ENCODE assay signal across 11 cellular contexts in the genomic region with DNA sequence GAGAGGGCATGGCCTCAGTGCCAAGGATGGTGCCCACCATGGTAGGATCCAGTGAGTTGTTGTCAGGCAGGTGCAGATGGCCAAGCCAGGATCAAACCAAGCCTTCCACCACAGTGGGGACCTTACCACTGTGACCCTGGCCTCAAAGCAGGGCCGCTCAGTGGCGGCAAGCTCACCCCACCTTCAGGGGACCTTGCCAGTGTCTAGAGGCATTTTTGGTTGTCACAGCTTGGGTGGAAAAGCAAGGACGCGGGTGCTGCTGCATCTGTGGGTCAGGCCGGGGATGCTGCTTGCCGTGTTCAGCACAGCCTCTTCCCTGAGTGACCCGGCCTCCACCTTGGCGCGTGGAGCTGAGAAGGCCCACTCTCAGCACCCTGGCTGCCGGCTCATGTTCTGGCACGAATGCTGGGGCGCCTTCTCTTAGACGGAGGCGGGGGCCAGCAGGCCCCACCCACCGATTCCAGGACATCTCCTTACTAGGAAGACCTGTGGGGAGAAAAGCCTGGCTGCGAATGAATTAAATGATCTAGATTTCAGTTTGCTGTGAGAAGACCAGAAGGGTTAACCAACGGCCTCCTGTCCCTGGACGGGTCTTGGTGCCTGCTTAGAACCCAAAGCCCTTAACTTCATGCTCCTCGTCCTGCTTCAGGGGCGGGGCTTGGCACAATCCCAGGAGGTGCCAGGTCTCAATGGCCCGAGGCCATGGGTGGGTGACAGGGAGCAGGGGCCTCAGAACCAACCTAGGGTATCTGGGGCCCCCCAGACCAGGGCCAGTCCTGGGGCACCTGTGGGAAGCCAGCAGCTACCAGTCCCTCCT. TPM values are rescaled to one million over a fixed set of nuclear protein-coding genes. Genes with fewer than 3 reads are reported as not detected.
"Had no signal": no experiment of that assay in that cellular context is flagged by ENCODE, and none has a peak within 500 bp of the region (broad histone marks: within the 10 kb centered on the region; RNA-seq: fewer than 3 reads in every experiment).

No MANE protein-coding gene starts in this region.

- H3K79me2 ChIP-seq: hepatocyte had no signal

- H3K27me3 ChIP-seq: adrenal gland, body of pancreas, gastrocnemius medialis, hepatocyte, neutrophil had no signal

- DNase-seq: gastrocnemius medialis, T1000 had no signal

- H3K27ac ChIP-seq: epithelial cell of prostate, hepatocyte, neutrophil, WERI-Rb-1 had no signal

- H2AFZ ChIP-seq: hepatocyte had no signal

- H3K4me2 ChIP-seq: hepatocyte, smooth muscle cell had no signal

- H3K4me3 ChIP-seq: adrenal gland, body of pancreas, gastrocnemius medialis, hepatocyte, mucosa of descending colon, smooth muscle cell had no signal

- H3K9me3 ChIP-seq: adrenal gland, body of pancreas, gastrocnemius medialis, mucosa of descending colon, neutrophil had no signal

RNA-seq across cellular contexts. Expression of a gene that starts 57.7 kb away (rescaled TPM):
- polyA plus RNA-seq: naive thymus-derived CD8-positive, alpha-beta T cell had no signal
